In genomic region chr2:41784496-41784895, GRCh38 we compare ENCODE assay signal across 18 cellular contexts.
"Had no signal": no experiment of that assay in that cellular context is flagged by ENCODE, and none has a peak within 500 bp of the region (broad histone marks: within the 10 kb centered on the region; RNA-seq: fewer than 3 reads in every experiment).

No MANE protein-coding gene starts in this region.

- H3K36me3 ChIP-seq: suprapubic skin, WERI-Rb-1 had no signal

- H3K27me3 Mint-ChIP-seq: activated naive CD8-positive, alpha-beta T cell treated with anti-CD3 and anti-CD28 coated beads, Interleukin-2, amount 10 ng/mL, durations not matched to agents 7 days and 5 days had no signal

- DNase-seq: activated CD4-positive, alpha-beta T cell treated with anti-CD3 and anti-CD28 coated beads for 4 hours; activated CD8-positive, alpha-beta memory T cell treated with anti-CD3 and anti-CD28 coated beads, Interleukin-2, amount 50 U/mL, for 48 hours; activated CD8-positive, alpha-beta T cell treated with anti-CD3 and anti-CD28 coated beads, Interleukin-2, amount 10 ng/mL, durations not matched to agents 7 days and 5 days; activated naive CD8-positive, alpha-beta T cell treated with anti-CD3 and anti-CD28 coated beads, Interleukin-2, amount 10 ng/mL, durations not matched to agents 7 days and 5 days; effector CD4-positive, alpha-beta T cell; foreskin melanocyte; head of caudate nucleus; mammary epithelial cell; natural killer cell; nucleus accumbens; stimulated activated CD4-positive, alpha-beta T cell treated with anti-CD3 and anti-CD28 coated beads, Interleukin-2, amount 100 ng/mL, for 24 hours; stimulated activated naive CD4-positive, alpha-beta T cell; T1000; WERI-Rb-1 had no signal

- H3K9me3 ChIP-seq: suprapubic skin had no signal

- H3K36me3 Mint-ChIP-seq: activated naive CD8-positive, alpha-beta T cell treated with anti-CD3 and anti-CD28 coated beads, Interleukin-2, amount 10 ng/mL, durations not matched to agents 7 days and 5 days; natural killer cell had no signal

- FAIRE-seq: endothelial cell of umbilical vein, islet of Langerhans had no signal

- H3K4me1 Mint-ChIP-seq: activated naive CD8-positive, alpha-beta T cell treated with anti-CD3 and anti-CD28 coated beads, Interleukin-2, amount 10 ng/mL, durations not matched to agents 7 days and 5 days; natural killer cell had no signal

- H3K27ac Mint-ChIP-seq: activated CD8-positive, alpha-beta T cell treated with anti-CD3 and anti-CD28 coated beads, Interleukin-2, amount 10 ng/mL, durations not matched to agents 7 days and 5 days; activated naive CD8-positive, alpha-beta T cell treated with anti-CD3 and anti-CD28 coated beads, Interleukin-2, amount 10 ng/mL, durations not matched to agents 7 days and 5 days; natural killer cell had no signal

- H3K9me3 Mint-ChIP-seq: activated naive CD8-positive, alpha-beta T cell treated with anti-CD3 and anti-CD28 coated beads, Interleukin-2, amount 10 ng/mL, durations not matched to agents 7 days and 5 days; natural killer cell had no signal

- H3K4me3 Mint-ChIP-seq: activated CD8-positive, alpha-beta T cell treated with anti-CD3 and anti-CD28 coated beads, Interleukin-2, amount 10 ng/mL, durations not matched to agents 7 days and 5 days; activated naive CD8-positive, alpha-beta T cell treated with anti-CD3 and anti-CD28 coated beads, Interleukin-2, amount 10 ng/mL, durations not matched to agents 7 days and 5 days; natural killer cell had no signal

- ATAC-seq: activated CD8-positive, alpha-beta T cell treated with anti-CD3 and anti-CD28 coated beads, Interleukin-2, amount 10 ng/mL, durations not matched to agents 7 days and 5 days; natural killer cell; sciatic nerve had no signal

- H3K27ac ChIP-seq: suprapubic skin, WERI-Rb-1 had no signal

- H3K4me1 ChIP-seq: suprapubic skin had no signal

- H3K4me3 ChIP-seq: suprapubic skin had no signal
